ENCODE assay signal across 14 cellular contexts in the genomic region with DNA sequence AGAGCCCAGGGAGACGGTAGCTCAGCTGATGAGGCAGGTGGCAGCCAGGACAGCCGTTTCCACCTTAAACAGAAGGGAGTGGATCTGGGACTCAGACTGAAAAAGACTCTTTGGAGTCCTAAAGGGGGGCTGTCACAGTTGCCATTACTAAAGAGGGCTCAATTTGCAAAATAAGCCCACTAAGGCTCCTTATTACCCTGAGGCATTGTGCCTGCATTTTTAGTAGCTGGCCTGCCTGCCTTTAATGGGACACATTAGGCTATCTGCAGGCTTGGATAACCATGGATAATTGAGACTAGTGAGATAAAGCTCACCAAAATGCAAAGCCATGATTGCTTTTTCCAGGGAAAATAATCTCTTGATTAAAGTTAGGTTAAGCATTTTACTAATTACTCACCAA.
"Had no signal": no experiment of that assay in that cellular context is flagged by ENCODE, and none has a peak within 500 bp of the region (broad histone marks: within the 10 kb centered on the region; RNA-seq: fewer than 3 reads in every experiment).

No MANE protein-coding gene starts in this region.

- H3K9me3 ChIP-seq: esophagus squamous epithelium, right atrium auricular region, tibial nerve, uterus had no signal

- H3K4me3 ChIP-seq: esophagus squamous epithelium, right atrium auricular region, skin epidermis, tibial nerve, uterus had no signal

- H3K27ac ChIP-seq: esophagus squamous epithelium, right atrium auricular region, skin epidermis, tibial nerve, uterus, VCaP had no signal

- H3K36me3 ChIP-seq: esophagus squamous epithelium, right atrium auricular region, tibial nerve, uterus had no signal

- DNase-seq: activated CD4-positive, alpha-beta memory T cell treated with anti-CD3 and anti-CD28 coated beads for 36 hours; activated naive CD4-positive, alpha-beta T cell treated with anti-CD3 and anti-CD28 coated beads, Interleukin-2, amount 10 ng/mL, durations not matched to agents 7 days and 5 days; activated T-cell treated with anti-CD3 and anti-CD28 coated beads, Interleukin-2, amount 50 U/mL, for 24 hours; esophagus squamous epithelium; kidney glomerular epithelial cell; occipital lobe; stimulated activated CD4-positive, alpha-beta T cell treated with anti-CD3 and anti-CD28 coated beads, Interleukin-15, amount 100 ng/mL, for 24 hours; stimulated activated CD4-positive, alpha-beta T cell treated with anti-CD3 and anti-CD28 coated beads, Interleukin-4, amount 100 ng/mL, for 1 hour; stimulated activated naive B cell treated with anti-CD40 and anti-IgM and Interleukin-4, amounts not matched to agents 10 μg/mL and 1 μg/mL and 100 μg/mL, for 72 hours; uterus had no signal

- H3K4me1 ChIP-seq: esophagus squamous epithelium, right atrium auricular region, tibial nerve, uterus had no signal

- H3K27me3 ChIP-seq: esophagus squamous epithelium, right atrium auricular region, tibial nerve, uterus had no signal
